In genomic region chr7:144723311-144723710, GRCh38 we compare ENCODE assay signal across 16 cellular contexts.
DNase-seq lines count a peak whose midpoint lies in the region; ATAC-seq and TF ChIP-seq lines count a peak whose summit lies in the region.
"Had no signal": no experiment of that assay in that cellular context is flagged by ENCODE, and none has a peak within 500 bp of the region (broad histone marks: within the 10 kb centered on the region; RNA-seq: fewer than 3 reads in every experiment).

No MANE protein-coding gene starts in this region.

- H3K36me3 Mint-ChIP-seq in H9 (ENCODE audit: insufficient read depth in 1 of 3, low read depth in 3 of 3): peaks cover 11 to 16% (median 12%) of the 10 kb centered on the region in 3 experiments; a peak in 6 of 7 replicates

- no peak overlapping the region for H2BK12ac ChIP-seq in H9 (ENCODE audit: insufficient read length, low read depth, low read length)

- H3K23ac ChIP-seq in H9 (ENCODE audit: insufficient read length, low read depth, low read length): no peak overlapping the region

- H3K79me1 ChIP-seq in H9 (ENCODE audit: insufficient read depth, low read depth, low read length, poor library complexity, severe bottlenecking): no peaks in the 10 kb centered on the region

- no peaks in the 10 kb centered on the region for H3K27me3 ChIP-seq in H9 (ENCODE audit: insufficient read depth, low read length)
- H3K27me3 ChIP-seq: BLaER1 had no signal

- no peak overlapping the region for H3K14ac ChIP-seq in H9 (ENCODE audit: insufficient read depth, low read length)

- H3K9me3 ChIP-seq in SK-N-MC (ENCODE audit: low read depth, low read length) (no peaks in the 10 kb centered on the region), mucosa of descending colon (no peaks in the 10 kb centered on the region), H9 (ENCODE audit: control insufficient read depth, low read depth, low read length) (peaks cover 6% of the 10 kb centered on the region)
- H3K9me3 ChIP-seq: BLaER1 had no signal

- H2BK15ac ChIP-seq in H9 (ENCODE audit: low read depth, low read length): no peak overlapping the region

- no peak overlapping the region for H4K91ac ChIP-seq in H9 (ENCODE audit: insufficient read length, low read depth, low read length)

- H2BK20ac ChIP-seq in H9 (ENCODE audit: low read depth, low read length, poor library complexity, severe bottlenecking): no peak overlapping the region

- intact Hi-C loops in mucosa of descending colon (cut with DNase I, micrococcal nuclease): no loop called here

- no peak overlapping the region for H3K4ac ChIP-seq in H9 (ENCODE audit: low read depth, low read length)

- H3K27ac ChIP-seq in SK-N-MC: peak overlapping the region; percentile 52; the same call in 1 of the 2 replicates
- H3K27ac ChIP-seq in H9 (ENCODE audit: insufficient read length, low read depth, low read length): no peak overlapping the region
- H3K27ac ChIP-seq: BLaER1, C4-2B had no signal

- no peak overlapping the region for H2BK120ac ChIP-seq in H9 (ENCODE audit: low read depth, low read length, poor library complexity, severe bottlenecking)

- no peak overlapping the region for H3K56ac ChIP-seq in H9 (ENCODE audit: insufficient read length, low read depth, low read length)

- no peaks in the 10 kb centered on the region for H3K23me2 ChIP-seq in H9 (ENCODE audit: insufficient read length, low read depth, low read length, poor library complexity, severe bottlenecking)

- no peaks in the 10 kb centered on the region for H3K79me2 ChIP-seq in H9 (ENCODE audit: insufficient read depth, low read length)

- H3K9me3 Mint-ChIP-seq in H9: peaks cover 13 to 18% of the 10 kb centered on the region in 2 experiments

- H3K9ac ChIP-seq in SK-N-MC (ENCODE audit: insufficient read length): no peak overlapping the region
- no peak overlapping the region for H3K9ac ChIP-seq in H9 (ENCODE audit: extremely low read depth, insufficient read length, low read length)
- H3K9ac ChIP-seq: BLaER1 had no signal

- peaks cover 7% of the 10 kb centered on the region in 2 experiments for H3K4me1 Mint-ChIP-seq in H9

- no peak overlapping the region for H4K8ac ChIP-seq in H9 (replicated peaks; ENCODE audit: insufficient read length, low read depth, low read length)

- peak overlapping the region; percentile 28 for H3K4me3 ChIP-seq in SK-N-MC
- no peak overlapping the region for H3K4me3 ChIP-seq in mucosa of descending colon
- H3K4me3 ChIP-seq: BLaER1 had no signal

- WGBS in H9 (ENCODE audit: extremely low coverage, insufficient read length, low lambda C conversion rate): 100% methylated on average over 2 of the region's 4 CpGs

- H3K27me3 Mint-ChIP-seq in H9 (ENCODE audit: low read depth): no peaks in the 10 kb centered on the region
- H3K27me3 Mint-ChIP-seq: B cell; CD4-positive, alpha-beta T cell; CD8-positive, alpha-beta memory T cell had no signal

- DNase-seq in DMS53 (lab: John Stamatoyannopoulos, UW): peak; percentile 12
- DNase-seq in DMS53 treated with DMSO at 0.1 percent for 48 hours (lab: John Stamatoyannopoulos, UW; ENCODE audit: unreplicated experiment): no peak
- DNase-seq in SK-N-MC (ENCODE audit: low read depth, low spot score): peak; percentile 77
- DNase-seq in fibroblast of gingiva (ENCODE audit: low read depth): peak; percentile 19
- DNase-seq in mucosa of descending colon: no peak
- DNase-seq in H9: no peak
- DNase-seq: CD4-positive, alpha-beta T cell; CD8-positive, alpha-beta memory T cell; DMS 273 treated with DMSO at 0.1 percent for 48 hours; DND-41; GOT3; H7 had no signal

- H3K36me3 ChIP-seq in SK-N-MC (ENCODE audit: insufficient read depth, low read length) (no peaks in the 10 kb centered on the region), mucosa of descending colon (ENCODE audit: low read depth) (no peaks in the 10 kb centered on the region)
- H3K36me3 ChIP-seq: BLaER1 had no signal

- no peak overlapping the region for H2BK5ac ChIP-seq in H9 (ENCODE audit: insufficient read length, low read length)

- H2AK5ac ChIP-seq in H9 (ENCODE audit: insufficient read length, low read length): no peak overlapping the region

- H3T11ph ChIP-seq in H9 (ENCODE audit: low read length): no peak overlapping the region

- no peak overlapping the region for H4K5ac ChIP-seq in H9 (ENCODE audit: insufficient read length, low read depth, low read length)

- H3K27ac Mint-ChIP-seq in H9: no peak overlapping the region
- H3K27ac Mint-ChIP-seq: B cell; CD4-positive, alpha-beta T cell; CD8-positive, alpha-beta memory T cell had no signal

- no peak for TF ChIP-seq CTCF in mucosa of descending colon (IDR thresholded peaks at IDR 0.05)
- no peak for TF ChIP-seq CTCF in H9 (conservative IDR thresholded peaks at IDR 0.05)

- no peak overlapping the region for H2AFZ ChIP-seq in H9 (ENCODE audit: low read length)

- H4K20me1 ChIP-seq in H9 (ENCODE audit: control insufficient read depth, insufficient read depth, insufficient read length): no peaks in the 10 kb centered on the region
- H4K20me1 ChIP-seq: BLaER1 had no signal

- H3K4me3 Mint-ChIP-seq in H9: no peak overlapping the region
- H3K4me3 Mint-ChIP-seq: B cell; CD4-positive, alpha-beta T cell; CD8-positive, alpha-beta memory T cell had no signal

- no peak for ATAC-seq in mucosa of descending colon
- ATAC-seq: HCT116 had no signal

- no peak overlapping the region for H3K18ac ChIP-seq in H9 (ENCODE audit: insufficient read length, low read depth, low read length)

- no peak overlapping the region for H3K4me2 ChIP-seq in H9 (ENCODE audit: insufficient read depth, insufficient read length, low read length)
- H3K4me2 ChIP-seq: BLaER1 had no signal

- no peaks in the 10 kb centered on the region for H3K4me1 ChIP-seq in mucosa of descending colon (ENCODE audit: low read depth)
- no peaks in the 10 kb centered on the region; the same call in 1 of the 2 replicates for H3K4me1 ChIP-seq in H9 (ENCODE audit: insufficient read depth, low read length)
- H3K4me1 ChIP-seq: BLaER1 had no signal

Comparison
In these comparisons a context has a peak if more than half of its experiments do, and no peak if none do; other contexts are left out.
1. DNase-seq: peak in DMS53 (single experiment), SK-N-MC (single experiment) and fibroblast of gingiva (single experiment); none in DMS53 treated with DMSO at 0.1 percent for 48 hours (single experiment), mucosa of descending colon (0 of 3) and H9 (single experiment).